In genomic region chr13:40596484-40596883, GRCh38 we compare ENCODE assay signal across 14 cellular contexts.
DNase-seq lines count a peak whose midpoint lies in the region; ATAC-seq and TF ChIP-seq lines count a peak whose summit lies in the region.
"Had no signal": no experiment of that assay in that cellular context is flagged by ENCODE, and none has a peak within 500 bp of the region (broad histone marks: within the 10 kb centered on the region; RNA-seq: fewer than 3 reads in every experiment).

No MANE protein-coding gene starts in this region.

- peak overlapping the region; percentile 50 for H3K9ac ChIP-seq in Karpas-422 (ENCODE audit: low read length)
- H3K9ac ChIP-seq: SK-N-SH had no signal

- H3K27ac Mint-ChIP-seq in activated T-cell treated with anti-CD3 and anti-CD28 coated beads, Interleukin-2, amount 50 U/mL, for 24 hours = peak overlapping the region; percentile 92
- peak overlapping the region; percentile 96 for H3K27ac Mint-ChIP-seq in activated naive CD8-positive, alpha-beta T cell treated with anti-CD3 and anti-CD28 coated beads, Interleukin-2, amount 50 U/mL, for 24 hours

- H3K4me1 ChIP-seq in Karpas-422 (ENCODE audit: low read length) (peaks cover 100% of the 10 kb centered on the region), sigmoid colon (peaks cover 0 to 70% (median 63%) of the 10 kb centered on the region in 4 donors)

- no peak for TF ChIP-seq EP300 in sigmoid colon (IDR thresholded peaks at IDR 0.05)

- no peaks in the 10 kb centered on the region for H3K9me2 ChIP-seq in Karpas-422 (replicated peaks; ENCODE audit: insufficient read depth, low read length)
- H3K9me2 ChIP-seq: SK-N-SH had no signal

- H3K4me3 ChIP-seq in Karpas-422 (ENCODE audit: low read length) (peak overlapping the region; percentile 23; the same call in 1 of the 2 replicates), sigmoid colon (no peak overlapping the region)
- H3K4me3 ChIP-seq: esophagus squamous epithelium, smooth muscle cell, thyroid gland had no signal

- peak overlapping the region; percentile 70 for H3K4me2 ChIP-seq in Karpas-422 (ENCODE audit: low read depth, low read length, poor library complexity, severe bottlenecking)
- H3K4me2 ChIP-seq: SK-N-SH, smooth muscle cell had no signal

- no peak for TF ChIP-seq CTCF in sigmoid colon (IDR thresholded peaks at IDR 0.05)

- H4K20me1 ChIP-seq in Karpas-422 (ENCODE audit: insufficient read depth, low read depth, low read length) = peaks cover 40% of the 10 kb centered on the region; the same call in 1 of the 2 replicates

- H3K9me3 Mint-ChIP-seq in activated T-cell treated with anti-CD3 and anti-CD28 coated beads, Interleukin-2, amount 50 U/mL, for 24 hours = no peaks in the 10 kb centered on the region
- H3K9me3 Mint-ChIP-seq in activated naive CD8-positive, alpha-beta T cell treated with anti-CD3 and anti-CD28 coated beads, Interleukin-2, amount 50 U/mL, for 24 hours = no peaks in the 10 kb centered on the region

- WGBS in sigmoid colon, 2 donors = 67 to 84% methylated on average over 4 of the region's 4 CpGs

- ATAC-seq in activated naive CD8-positive, alpha-beta T cell treated with anti-CD3 and anti-CD28 coated beads, Interleukin-2, amount 50 U/mL, for 24 hours = no peak
- ATAC-seq in GM18873 (IDR thresholded peaks at IDR 0.05; ENCODE audit: low FRiP score, unreplicated experiment) = no peak

- no peak for TF ChIP-seq POLR2A in sigmoid colon (IDR thresholded peaks at IDR 0.05)

- H3K27ac ChIP-seq in Karpas-422 (ENCODE audit: low read length) (peak overlapping the region; percentile 91), sigmoid colon (peak overlapping the region in 3 of 4 donors; percentile 28 to 63 (median 58))

- no peaks in the 10 kb centered on the region for H3K9me3 ChIP-seq in Karpas-422 (ENCODE audit: low read length)
- H3K9me3 ChIP-seq in sigmoid colon = no peaks in the 10 kb centered on the region
- H3K9me3 ChIP-seq: esophagus squamous epithelium, SK-N-SH, thyroid gland had no signal

- no peak for DNase-seq in activated T-cell treated with anti-CD3 and anti-CD28 coated beads, Interleukin-2, amount 50 U/mL, for 24 hours
- no peak for DNase-seq in activated T-cell treated with anti-CD3 and anti-CD28 coated beads, Interleukin-2, amount 50 U/mL, for 1 hour
- DNase-seq in Karpas-422 (peak; percentile 75), sigmoid colon (no peak), A172 (ENCODE audit: low spot score) (no peak), T-helper 9 cell (no peak)
- DNase-seq in activated naive CD8-positive, alpha-beta T cell treated with anti-CD3 and anti-CD28 coated beads, Interleukin-2, amount 50 U/mL, for 24 hours = no peak
- DNase-seq: activated CD4-positive, CD25-positive, alpha-beta regulatory T cell treated with anti-CD3 and anti-CD28 coated beads, Interleukin-2, amount 50 U/mL, for 72 hours; activated gamma-delta T cell treated with Interleukin-2 at 50 U/mL for 16 hours; esophagus squamous epithelium; SK-N-SH; thyroid gland had no signal

- H3K27me3 ChIP-seq in Karpas-422 (ENCODE audit: low read length) (no peaks in the 10 kb centered on the region), sigmoid colon (no peaks in the 10 kb centered on the region)
- H3K27me3 ChIP-seq: esophagus squamous epithelium, thyroid gland had no signal

- intact Hi-C loops in sigmoid colon (cut with DNase I) = loop anchor here (5.0 to 10.0 kb wide), 2 partner anchors 162 to 194 kb away; no protein-coding TSS in a partner anchor

- H3K79me2 ChIP-seq in Karpas-422 (ENCODE audit: low read length) = peaks cover 100% of the 10 kb centered on the region

- H3K4me1 Mint-ChIP-seq in activated T-cell treated with anti-CD3 and anti-CD28 coated beads, Interleukin-2, amount 50 U/mL, for 24 hours (ENCODE audit: low read depth) = peaks cover 94% of the 10 kb centered on the region
- peaks cover 94% of the 10 kb centered on the region for H3K4me1 Mint-ChIP-seq in activated naive CD8-positive, alpha-beta T cell treated with anti-CD3 and anti-CD28 coated beads, Interleukin-2, amount 50 U/mL, for 24 hours

- peak overlapping the region; percentile 21 for H3K4me3 Mint-ChIP-seq in activated T-cell treated with anti-CD3 and anti-CD28 coated beads, Interleukin-2, amount 50 U/mL, for 24 hours
- H3K4me3 Mint-ChIP-seq in activated naive CD8-positive, alpha-beta T cell treated with anti-CD3 and anti-CD28 coated beads, Interleukin-2, amount 50 U/mL, for 24 hours = peak overlapping the region; percentile 47

- H3K36me3 ChIP-seq in Karpas-422 (ENCODE audit: insufficient read depth, low read length) (no peaks in the 10 kb centered on the region), sigmoid colon (no peaks in the 10 kb centered on the region)
- H3K36me3 ChIP-seq: esophagus squamous epithelium, thyroid gland had no signal

- peaks cover 32% of the 10 kb centered on the region for H3K36me3 Mint-ChIP-seq in activated T-cell treated with anti-CD3 and anti-CD28 coated beads, Interleukin-2, amount 50 U/mL, for 24 hours (ENCODE audit: low read depth)
- peaks cover 5% of the 10 kb centered on the region for H3K36me3 Mint-ChIP-seq in activated naive CD8-positive, alpha-beta T cell treated with anti-CD3 and anti-CD28 coated beads, Interleukin-2, amount 50 U/mL, for 24 hours (ENCODE audit: low read depth)

- no peaks in the 10 kb centered on the region for H3K27me3 Mint-ChIP-seq in activated T-cell treated with anti-CD3 and anti-CD28 coated beads, Interleukin-2, amount 50 U/mL, for 24 hours
- no peaks in the 10 kb centered on the region for H3K27me3 Mint-ChIP-seq in activated naive CD8-positive, alpha-beta T cell treated with anti-CD3 and anti-CD28 coated beads, Interleukin-2, amount 50 U/mL, for 24 hours

- H2AFZ ChIP-seq in Karpas-422 (ENCODE audit: low read length) = no peak overlapping the region
